In the genomic region with DNA sequence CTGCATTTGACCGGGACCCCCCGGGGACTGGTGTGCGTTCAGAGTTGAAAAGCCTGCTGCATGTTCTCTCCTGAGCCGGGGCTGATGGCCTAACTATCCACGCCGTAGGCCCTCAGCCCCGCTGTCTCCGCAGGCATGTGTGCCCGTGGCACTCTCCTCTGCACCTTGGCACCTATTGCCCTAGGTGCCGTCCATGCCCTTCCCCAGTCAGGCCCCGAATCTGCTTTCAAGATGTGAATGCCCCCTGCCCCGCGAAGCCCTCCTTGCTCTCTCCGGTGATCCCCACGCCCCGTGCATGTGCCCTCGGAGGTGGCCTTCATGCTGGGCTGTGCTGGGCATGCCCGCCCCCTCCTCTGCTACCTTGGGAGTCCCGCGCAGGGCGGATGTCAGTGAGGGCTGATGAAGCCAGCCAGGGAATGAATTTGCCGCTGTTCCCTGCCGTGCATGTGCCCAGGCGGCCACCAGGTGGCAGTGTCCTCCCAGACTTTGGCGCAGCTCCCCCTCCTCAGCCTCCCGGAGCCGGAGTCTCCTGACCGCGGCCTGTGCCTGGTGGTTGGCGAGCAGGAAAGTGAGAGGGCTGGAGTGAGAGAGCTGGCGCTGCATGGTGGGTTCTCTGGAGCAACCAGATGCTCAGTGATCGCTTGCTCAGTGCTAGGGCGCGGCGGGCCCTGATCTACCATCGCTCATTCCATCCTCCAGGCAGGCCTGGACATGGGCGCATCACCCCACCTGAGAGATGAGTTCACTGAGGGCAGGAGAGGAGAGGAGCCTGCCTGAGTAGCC, we compare ENCODE assay signal across 8 cellular contexts.
DNase-seq lines count a peak whose midpoint lies in the region; ATAC-seq, FAIRE-seq and TF ChIP-seq lines count a peak whose summit lies in the region.

No MANE protein-coding gene starts in this region.

- ATAC-seq in GM21423 (IDR thresholded peaks at IDR 0.05; ENCODE audit: unreplicated experiment), result no peak

- TF ChIP-seq CTCF in bronchial epithelial cell (IDR thresholded peaks at IDR 0.05; ENCODE audit: insufficient read depth, low read length, severe bottlenecking), result peak; percentile 97

- no peaks in the 10 kb centered on the region for H3K36me3 ChIP-seq in bronchial epithelial cell (ENCODE audit: control insufficient read depth, insufficient read depth, low read length)

- peaks cover 2% of the 10 kb centered on the region for H3K27me3 ChIP-seq in bronchial epithelial cell (ENCODE audit: control insufficient read depth, insufficient read depth, low read length)

- DNase-seq in NCI-H2081 (lab: John Stamatoyannopoulos, UW), result peak; percentile 51 to 57
- no peak for DNase-seq in NCI-H2081 treated with DMSO at 0.1 percent for 48 hours (lab: John Stamatoyannopoulos, UW)
- peak; percentile 25 for DNase-seq in NCI-H2029 treated with DMSO at 0.1 percent for 48 hours (lab: John Stamatoyannopoulos, UW)
- DNase-seq in activated CD4-positive, CD25-positive, alpha-beta regulatory T cell (lab: John Stamatoyannopoulos, UW), result peak; percentile 39 to 53 (median 46)
- peak; percentile 23 for DNase-seq in bronchial epithelial cell (ENCODE audit: low read depth)
- peak; percentile 79 for DNase-seq in inferior parietal cortex (ENCODE audit: extremely low spot score)
- peak; percentile 78 for DNase-seq in stimulated activated CD4-positive, alpha-beta T cell treated with anti-CD3 and anti-CD28 coated beads, Interleukin-15, amount 100 ng/mL, for 24 hours

- H3K4me3 ChIP-seq in bronchial epithelial cell (ENCODE audit: low read depth, low read length), result no peak overlapping the region

- no peak for FAIRE-seq in bronchial epithelial cell (lab: Jason Lieb, UNC)
